ENCODE assay signal across 19 cellular contexts in genomic region chr7:106485919-106486318, GRCh38.
DNase-seq lines count a peak whose midpoint lies in the region; ATAC-seq, FAIRE-seq and TF ChIP-seq lines count a peak whose summit lies in the region.
"Had no signal": no experiment of that assay in that cellular context is flagged by ENCODE, and none has a peak within 500 bp of the region (broad histone marks: within the 10 kb centered on the region; RNA-seq: fewer than 3 reads in every experiment).

No MANE protein-coding gene starts in this region.

- no peak for FAIRE-seq in RCC 7860 (lab: Jason Lieb, UNC)
- FAIRE-seq: D721Med had no signal

- RAD21 ChIA-PET in HCT116 (lab: Charles Lee; ENCODE audit: low non-redundant PET in 1 of 2, low total read pairs in 2 of 2, uncharacterized antibody in 2 of 2, unreplicated experiment in 2 of 2): no interaction called here

- DNase-seq in HCT116 (ENCODE audit: low read depth, low spot score) (no peak), adipocyte (ENCODE audit: low read depth) (peak; percentile 26), kidney glomerular epithelial cell (lab: John Stamatoyannopoulos, UW) (peak; percentile 62), RCC 7860 (ENCODE audit: low spot score) (no peak), NK-92 (lab: John Stamatoyannopoulos, UW; ENCODE audit: unreplicated experiment) (no peak), ecto neural progenitor cell (ENCODE audit: low spot score) (no peak)
- DNase-seq: activated B cell treated with CpG ODN at 0.5 μM for 24 hours; left ventricle myocardium inferior; natural killer cell; NCI-H1930; NCI-H526; retina; RPMI8226; stimulated activated CD4-positive, alpha-beta T cell treated with anti-CD3 and anti-CD28 coated beads, Interleukin-4, amount 100 ng/mL, for 1 hour; uterus had no signal

- CTCF ChIA-PET in HCT116 (lab: Charles Lee): no interaction called here

- BruUV-seq in HCT116 (replicated peaks; lab: Mats Ljungman, UMichigan): no TSS peak

- H3K9me2 ChIP-seq in HCT116 (ENCODE audit: insufficient read depth): no peaks in the 10 kb centered on the region

- POLR2A ChIA-PET in HCT116 (lab: Charles Lee): no interaction called here

- no peaks in the 10 kb centered on the region for H4K20me1 ChIP-seq in HCT116 (ENCODE audit: insufficient read depth)

- peak overlapping the region; percentile 27 for H2AFZ ChIP-seq in HCT116 (ENCODE audit: low read depth, low read length, poor library complexity, severe bottlenecking)
- H2AFZ ChIP-seq: hepatocyte had no signal

- no peak for TF ChIP-seq CTCF in HCT116 (IDR thresholded peaks at IDR 0.05 in 2 of 3, conservative IDR thresholded peaks at IDR 0.05 in 1 of 3; ENCODE audit: borderline replicate concordance in 1 of 3, insufficient read depth in 1 of 3, low read depth in 2 of 3, low read length in 2 of 3)

- ATAC-seq in HCT116 (no peak), GM21381 (IDR thresholded peaks at IDR 0.05; ENCODE audit: unreplicated experiment) (no peak)
- ATAC-seq: natural killer cell had no signal

- H3K4me3 ChIP-seq in HCT116 (replicated peaks in 1 of 2; ENCODE audit: low read depth in 1 of 2, low read length in 2 of 2): no peak overlapping the region
- peak overlapping the region; percentile 36 for H3K4me3 ChIP-seq in adipocyte (ENCODE audit: low read length)
- H3K4me3 ChIP-seq in skeletal muscle tissue (ENCODE audit: low read length in 3 of 3): no peak overlapping the region
- H3K4me3 ChIP-seq: hepatocyte, left ventricle myocardium inferior, uterus had no signal

- H3K4me1 ChIP-seq in HCT116 (ENCODE audit: control insufficient read depth in 1 of 2, insufficient read depth in 2 of 2, low read length in 2 of 2) (peaks cover 6 to 44% of the 10 kb centered on the region in 2 experiments), adipocyte (ENCODE audit: control insufficient read depth, insufficient read depth, low read length) (peaks cover 33% of the 10 kb centered on the region), skeletal muscle tissue (ENCODE audit: control insufficient read depth in 3 of 3, insufficient read depth in 3 of 3, low read length in 3 of 3) (peaks cover 0 to 20% (median 9%) of the 10 kb centered on the region in 3 donors)
- H3K4me1 ChIP-seq: uterus had no signal

- no peak for TF ChIP-seq POLR2A in HCT116 (IDR thresholded peaks at IDR 0.05; ENCODE audit: borderline replicate concordance, extremely low read depth, insufficient read depth, insufficient read length)

- H3K27me3 ChIP-seq in HCT116 (ENCODE audit: insufficient read depth, low read length) (no peaks in the 10 kb centered on the region), adipocyte (replicated peaks; ENCODE audit: control insufficient read depth, insufficient read depth, low read length) (no peaks in the 10 kb centered on the region), skeletal muscle tissue (ENCODE audit: control insufficient read depth in 3 of 3, insufficient read depth in 3 of 3, low read length in 3 of 3) (no peaks in the 10 kb centered on the region)
- H3K27me3 ChIP-seq: hepatocyte, uterus had no signal

- H3K36me3 ChIP-seq in HCT116 (ENCODE audit: control insufficient read depth in 1 of 2, insufficient read depth in 2 of 2, low read length in 2 of 2) (no peaks in the 10 kb centered on the region), adipocyte (ENCODE audit: control insufficient read depth, insufficient read depth, low read length, severe bottlenecking) (no peaks in the 10 kb centered on the region), skeletal muscle tissue (ENCODE audit: control insufficient read depth in 3 of 3, insufficient read depth in 3 of 3, low read length in 3 of 3) (no peaks in the 10 kb centered on the region)
- H3K36me3 ChIP-seq: left ventricle myocardium inferior, uterus had no signal

- intact Hi-C loops in HCT116 (cut with micrococcal nuclease): no loop called here

- peak overlapping the region; percentile 46 for H3K4me2 ChIP-seq in HCT116 (ENCODE audit: low read length)
- H3K4me2 ChIP-seq: hepatocyte had no signal

- no peaks in the 10 kb centered on the region for H3K79me2 ChIP-seq in HCT116 (ENCODE audit: insufficient read depth, low read length)
- H3K79me2 ChIP-seq: hepatocyte had no signal

- H3K27ac ChIP-seq in HCT116 (ENCODE audit: low read depth, low read length) (no peak overlapping the region), skeletal muscle tissue (ENCODE audit: low read depth, low read length) (peak overlapping the region; percentile 69)
- H3K27ac ChIP-seq: left ventricle myocardium inferior had no signal

- no peak overlapping the region for H3K9ac ChIP-seq in HCT116 (ENCODE audit: low read length)
- peak overlapping the region; percentile 57 for H3K9ac ChIP-seq in adipocyte (ENCODE audit: low read length)
- H3K9ac ChIP-seq in skeletal muscle tissue (ENCODE audit: low read depth in 1 of 3, low read length in 3 of 3): no peak overlapping the region

- H3K9me3 ChIP-seq in HCT116 (ENCODE audit: control insufficient read depth in 1 of 2, insufficient read depth in 1 of 2, low read depth in 1 of 2, low read length in 2 of 2) (no peaks in the 10 kb centered on the region), adipocyte (ENCODE audit: control insufficient read depth, low read length) (peaks cover 6% of the 10 kb centered on the region), skeletal muscle tissue (ENCODE audit: control insufficient read depth in 3 of 3, low read length in 3 of 3) (no peaks in the 10 kb centered on the region)
- H3K9me3 ChIP-seq: uterus had no signal

- TF ChIP-seq RAD21 in HCT116 (IDR thresholded peaks at IDR 0.05; ENCODE audit: low read depth): no peak

TF ChIP-seq in HCT116, 20 proteins besides CTCF, POLR2A, EP300 and RAD21 (continues in another document):
- TF ChIP-seq SIN3A (IDR thresholded peaks at IDR 0.05; ENCODE audit: low read depth) (no peak), CBX3 (IDR thresholded peaks at IDR 0.05; ENCODE audit: low read depth) (no peak), ELF1 (IDR thresholded peaks at IDR 0.05; ENCODE audit: borderline replicate concordance, low read depth) (no peak), TCF7L2 (IDR thresholded peaks at IDR 0.05; ENCODE audit: borderline replicate concordance, extremely low read depth, insufficient read depth, insufficient read length) (no peak), EZH2phosphoT487 (IDR thresholded peaks at IDR 0.05; ENCODE audit: borderline replicate concordance) (no peak), SP1 (IDR thresholded peaks at IDR 0.05; ENCODE audit: low read depth) (no peak), YY1 (IDR thresholded peaks at IDR 0.05; ENCODE audit: extremely low read depth, insufficient replicate concordance, low read depth, low read length) (no peak), ZNF274 (IDR thresholded peaks at IDR 0.05; ENCODE audit: low read depth, low read length) (no peak), CEBPB (IDR thresholded peaks at IDR 0.05; ENCODE audit: low read depth) (no peak), JUND (IDR thresholded peaks at IDR 0.05) (no peak), EZH2 (IDR thresholded peaks at IDR 0.05) (no peak), POLR2AphosphoS5 (IDR thresholded peaks at IDR 0.05; ENCODE audit: low read depth, low read length) (no peak), ZFX (IDR thresholded peaks at IDR 0.05) (no peak), MAX (IDR thresholded peaks at IDR 0.05) (no peak)
- TF ChIP-seq, protein P1, sequence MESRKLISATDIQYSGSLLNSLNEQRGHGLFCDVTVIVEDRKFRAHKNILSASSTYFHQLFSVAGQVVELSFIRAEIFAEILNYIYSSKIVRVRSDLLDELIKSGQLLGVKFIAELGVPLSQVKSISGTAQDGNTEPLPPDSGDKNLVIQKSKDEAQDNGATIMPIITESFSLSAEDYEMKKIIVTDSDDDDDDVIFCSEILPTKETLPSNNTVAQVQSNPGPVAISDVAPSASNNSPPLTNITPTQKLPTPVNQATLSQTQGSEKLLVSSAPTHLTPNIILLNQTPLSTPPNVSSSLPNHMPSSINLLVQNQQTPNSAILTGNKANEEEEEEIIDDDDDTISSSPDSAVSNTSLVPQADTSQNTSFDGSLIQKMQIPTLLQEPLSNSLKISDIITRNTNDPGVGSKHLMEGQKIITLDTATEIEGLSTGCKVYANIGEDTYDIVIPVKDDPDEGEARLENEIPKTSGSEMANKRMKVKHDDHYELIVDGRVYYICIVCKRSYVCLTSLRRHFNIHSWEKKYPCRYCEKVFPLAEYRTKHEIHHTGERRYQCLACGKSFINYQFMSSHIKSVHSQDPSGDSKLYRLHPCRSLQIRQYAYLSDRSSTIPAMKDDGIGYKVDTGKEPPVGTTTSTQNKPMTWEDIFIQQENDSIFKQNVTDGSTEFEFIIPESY (IDR thresholded peaks at IDR 0.05; ENCODE audit: extremely low read depth, insufficient replicate concordance, low read length): no peak
- TF ChIP-seq, protein P2, sequence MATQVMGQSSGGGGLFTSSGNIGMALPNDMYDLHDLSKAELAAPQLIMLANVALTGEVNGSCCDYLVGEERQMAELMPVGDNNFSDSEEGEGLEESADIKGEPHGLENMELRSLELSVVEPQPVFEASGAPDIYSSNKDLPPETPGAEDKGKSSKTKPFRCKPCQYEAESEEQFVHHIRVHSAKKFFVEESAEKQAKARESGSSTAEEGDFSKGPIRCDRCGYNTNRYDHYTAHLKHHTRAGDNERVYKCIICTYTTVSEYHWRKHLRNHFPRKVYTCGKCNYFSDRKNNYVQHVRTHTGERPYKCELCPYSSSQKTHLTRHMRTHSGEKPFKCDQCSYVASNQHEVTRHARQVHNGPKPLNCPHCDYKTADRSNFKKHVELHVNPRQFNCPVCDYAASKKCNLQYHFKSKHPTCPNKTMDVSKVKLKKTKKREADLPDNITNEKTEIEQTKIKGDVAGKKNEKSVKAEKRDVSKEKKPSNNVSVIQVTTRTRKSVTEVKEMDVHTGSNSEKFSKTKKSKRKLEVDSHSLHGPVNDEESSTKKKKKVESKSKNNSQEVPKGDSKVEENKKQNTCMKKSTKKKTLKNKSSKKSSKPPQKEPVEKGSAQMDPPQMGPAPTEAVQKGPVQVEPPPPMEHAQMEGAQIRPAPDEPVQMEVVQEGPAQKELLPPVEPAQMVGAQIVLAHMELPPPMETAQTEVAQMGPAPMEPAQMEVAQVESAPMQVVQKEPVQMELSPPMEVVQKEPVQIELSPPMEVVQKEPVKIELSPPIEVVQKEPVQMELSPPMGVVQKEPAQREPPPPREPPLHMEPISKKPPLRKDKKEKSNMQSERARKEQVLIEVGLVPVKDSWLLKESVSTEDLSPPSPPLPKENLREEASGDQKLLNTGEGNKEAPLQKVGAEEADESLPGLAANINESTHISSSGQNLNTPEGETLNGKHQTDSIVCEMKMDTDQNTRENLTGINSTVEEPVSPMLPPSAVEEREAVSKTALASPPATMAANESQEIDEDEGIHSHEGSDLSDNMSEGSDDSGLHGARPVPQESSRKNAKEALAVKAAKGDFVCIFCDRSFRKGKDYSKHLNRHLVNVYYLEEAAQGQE (IDR thresholded peaks at IDR 0.05; ENCODE audit: low read depth): no peak

Comparison
In these comparisons a context has a peak if more than half of its experiments do, and no peak if none do; other contexts are left out.
1. DNase-seq: peak in adipocyte (single experiment) and kidney glomerular epithelial cell (single experiment); none in HCT116 (single experiment), RCC 7860 (single experiment), NK-92 (single experiment) and ecto neural progenitor cell (single experiment).